In genomic region chr10:75465110-75465509, GRCh38 we compare ENCODE assay signal across 3 cellular contexts.
TF ChIP-seq lines count a peak whose summit lies in the region.

No MANE protein-coding gene starts in this region.

TF ChIP-seq in SK-N-SH, 30 proteins besides CTCF, POLR2A, EP300 and RAD21:
- no peak for TF ChIP-seq RFX5 (IDR thresholded peaks at IDR 0.05; ENCODE audit: low read length)
- TF ChIP-seq TAF1 (IDR thresholded peaks at IDR 0.05; ENCODE audit: borderline replicate concordance, low read depth, low read length): no peak
- TF ChIP-seq RCOR1 (IDR thresholded peaks at IDR 0.05; ENCODE audit: low read length): no peak
- no peak for TF ChIP-seq MXI1 (IDR thresholded peaks at IDR 0.05; ENCODE audit: low read depth, low read length)
- TF ChIP-seq SMC3 (IDR thresholded peaks at IDR 0.05; ENCODE audit: low read depth, low read length): no peak
- TF ChIP-seq TEAD4 (IDR thresholded peaks at IDR 0.05; ENCODE audit: borderline replicate concordance, insufficient read depth): no peak
- no peak for TF ChIP-seq IRF3 (IDR thresholded peaks at IDR 0.05; ENCODE audit: low read depth, low read length)
TF ChIP-seq in SK-N-SH: peak in this region for 0.

TF ChIP-seq in SK-N-SH treated with all-trans-retinoic acid at 6 μM for 48 hours, 23 proteins besides CTCF, POLR2A, EP300 and RAD21:
- no peak for TF ChIP-seq GLIS3 (CRISPR knock-in tag; IDR thresholded peaks at IDR 0.05)
- TF ChIP-seq ZNF565 (CRISPR knock-in tag; conservative IDR thresholded peaks at IDR 0.05; ENCODE audit: low read depth): no peak
- no peak for TF ChIP-seq SNAI2 (CRISPR knock-in tag; IDR thresholded peaks at IDR 0.05)
- no peak for TF ChIP-seq BACH2 (CRISPR knock-in tag; IDR thresholded peaks at IDR 0.05; ENCODE audit: borderline replicate concordance)
- no peak for TF ChIP-seq PATZ1 (CRISPR knock-in tag; IDR thresholded peaks at IDR 0.05; ENCODE audit: borderline replicate concordance)
- no peak for TF ChIP-seq OSR1 (CRISPR knock-in tag; IDR thresholded peaks at IDR 0.05)
- TF ChIP-seq ZNF8 (CRISPR knock-in tag; IDR thresholded peaks at IDR 0.05): no peak
- TF ChIP-seq CSDC2 (CRISPR knock-in tag; IDR thresholded peaks at IDR 0.05): no peak
- no peak for TF ChIP-seq ZFP3 (CRISPR knock-in tag; IDR thresholded peaks at IDR 0.05)
- TF ChIP-seq TSHZ2 (CRISPR knock-in tag; IDR thresholded peaks at IDR 0.05): no peak
- TF ChIP-seq ISL1 (CRISPR knock-in tag; IDR thresholded peaks at IDR 0.05): no peak
- no peak for TF ChIP-seq POU6F1 (CRISPR knock-in tag; IDR thresholded peaks at IDR 0.05; ENCODE audit: borderline replicate concordance, low read depth)

TF ChIP-seq in H1, 55 proteins besides CTCF, POLR2A, EP300 and RAD21:
- no peak for TF ChIP-seq ASH2L (IDR thresholded peaks at IDR 0.05; ENCODE audit: low read length)
- no peak for TF ChIP-seq BRCA1 (IDR thresholded peaks at IDR 0.05; ENCODE audit: low read depth, low read length)
- no peak for TF ChIP-seq GABPA (IDR thresholded peaks at IDR 0.05; ENCODE audit: borderline replicate concordance, insufficient read depth, low read length)
- no peak for TF ChIP-seq MAX (IDR thresholded peaks at IDR 0.05)
- no peak for TF ChIP-seq SRF (IDR thresholded peaks at IDR 0.05; ENCODE audit: low read depth, low read length)
- TF ChIP-seq KDM5A (IDR thresholded peaks at IDR 0.05; ENCODE audit: low read length): no peak
- TF ChIP-seq TBP (IDR thresholded peaks at IDR 0.05; ENCODE audit: low read depth, low read length): no peak
- TF ChIP-seq POU5F1 (IDR thresholded peaks at IDR 0.05; ENCODE audit: low read depth, low read length): no peak
- TF ChIP-seq TEAD4 (IDR thresholded peaks at IDR 0.05; ENCODE audit: low read depth, low read length): no peak
- TF ChIP-seq NANOG (IDR thresholded peaks at IDR 0.05; ENCODE audit: insufficient read depth, low read depth, low read length, poor library complexity, severe bottlenecking): no peak
- TF ChIP-seq SIX5 (IDR thresholded peaks at IDR 0.05; ENCODE audit: low read depth, low read length): no peak
- TF ChIP-seq CBX8 (IDR thresholded peaks at IDR 0.05; ENCODE audit: borderline replicate concordance, low read depth, low read length): no peak
- TF ChIP-seq SAP30 (IDR thresholded peaks at IDR 0.05; ENCODE audit: insufficient read depth, insufficient replicate concordance, low read length): no peak
- TF ChIP-seq CREB1 (IDR thresholded peaks at IDR 0.05): no peak
